ENCODE assay signal across 8 cellular contexts in genomic region chr14:98138666-98139065, GRCh38.
A peak's percentile ranks its signal among the peaks of the same experiment; 100 is the strongest.
DNase-seq lines count a peak whose midpoint lies in the region; ATAC-seq and TF ChIP-seq lines count a peak whose summit lies in the region.

No MANE protein-coding gene starts in this region.

- H3K79me2 ChIP-seq in hepatocyte = no peaks in the 10 kb centered on the region

- ATAC-seq in GM21576 (IDR thresholded peaks at IDR 0.05; ENCODE audit: unreplicated experiment) = no peak

- TF ChIP-seq CTCF in GM06990 (IDR thresholded peaks at IDR 0.05; ENCODE audit: insufficient read depth, low read length, poor library complexity, severe bottlenecking) (peak; percentile 55), hepatocyte (IDR thresholded peaks at IDR 0.05; ENCODE audit: poor library complexity) (peak; percentile 58)

- H3K9me2 ChIP-seq in hepatocyte (replicated peaks; ENCODE audit: insufficient read depth) = no peaks in the 10 kb centered on the region

- 15% methylated on average over 6 of the region's 6 CpGs for WGBS in hepatocyte (ENCODE audit: low lambda C conversion rate, missing lambda C conversion rate)

- H3K36me3 ChIP-seq in GM06990 (ENCODE audit: control insufficient read depth, insufficient read depth, low read length) = no peaks in the 10 kb centered on the region
- no peaks in the 10 kb centered on the region for H3K36me3 ChIP-seq in hepatocyte (replicated peaks; ENCODE audit: insufficient read depth, low read depth)

- no peaks in the 10 kb centered on the region for H3K27me3 ChIP-seq in GM06990 (replicated peaks; ENCODE audit: control insufficient read depth, insufficient read depth, low read length)
- peaks cover 8% of the 10 kb centered on the region for H3K27me3 ChIP-seq in hepatocyte

- no peak overlapping the region for H3K4me2 ChIP-seq in hepatocyte

- no peaks in the 10 kb centered on the region for H3K9me3 ChIP-seq in hepatocyte (ENCODE audit: low read depth)

- no peak overlapping the region for H3K27ac ChIP-seq in hepatocyte

- H3K4me3 ChIP-seq in GM06990 (replicated peaks; ENCODE audit: low read depth, low read length) = no peak overlapping the region
- H3K4me3 ChIP-seq in hepatocyte = no peak overlapping the region

- DNase-seq in GM06990 (ENCODE audit: extremely low read depth, insufficient read length) (no peak), NCI-H446 treated with DMSO at 0.1 percent for 48 hours (lab: John Stamatoyannopoulos, UW) (peak; percentile 4), activated T-cell treated with anti-CD3 and anti-CD28 coated beads for 4 hours (peak; percentile 62), hepatocyte (ENCODE audit: low spot score) (peak; percentile 55), NCI-H2227 (lab: John Stamatoyannopoulos, UW; ENCODE audit: unreplicated experiment) (no peak), posterior vena cava (ENCODE audit: low spot score) (no peak)
- DNase-seq in stimulated activated CD4-positive, alpha-beta T cell treated with anti-CD3 and anti-CD28 coated beads, Interleukin-2, amount 100 ng/mL, for 48 hours = peak; percentile 66 to 69

- intact Hi-C loops in posterior vena cava (cut with DNase I) = no loop called here

- no peak overlapping the region for H2AFZ ChIP-seq in hepatocyte

- H4K20me1 ChIP-seq in hepatocyte (ENCODE audit: insufficient read depth, poor library complexity, severe bottlenecking) = no peaks in the 10 kb centered on the region

- H3K4me1 ChIP-seq in hepatocyte (ENCODE audit: insufficient read depth) = peaks cover 11% of the 10 kb centered on the region

Comparison
In these comparisons a context has a peak if more than half of its experiments do, and no peak if none do; other contexts are left out.
1. DNase-seq: peak in NCI-H446 treated with DMSO at 0.1 percent for 48 hours (single experiment), activated T-cell treated with anti-CD3 and anti-CD28 coated beads for 4 hours (single experiment), hepatocyte (single experiment) and stimulated activated CD4-positive, alpha-beta T cell treated with anti-CD3 and anti-CD28 coated beads, Interleukin-2, amount 100 ng/mL, for 48 hours (2 of 2); none in GM06990 (single experiment), NCI-H2227 (single experiment) and posterior vena cava (single experiment).